Comparison of ENCODE assay signal across 20 cellular contexts in the genomic region with DNA sequence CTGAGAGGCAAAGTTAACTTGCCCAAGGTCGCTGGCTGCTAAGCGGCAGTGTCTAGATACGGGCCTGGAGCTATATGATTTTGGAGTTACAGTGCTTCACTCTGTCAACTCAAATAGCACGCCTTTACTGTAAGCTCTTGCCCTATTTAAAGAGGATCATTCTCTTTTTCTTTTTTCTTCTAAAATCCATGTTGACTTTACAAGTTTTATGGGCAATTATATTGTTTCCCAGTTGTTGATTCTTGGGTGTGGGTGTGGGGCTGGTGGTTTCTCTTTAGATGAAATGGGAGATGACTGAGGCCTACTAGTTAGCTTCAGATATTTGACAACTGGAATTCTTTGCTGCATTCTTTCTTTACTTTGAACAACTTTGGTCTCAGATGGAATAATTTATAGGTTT.
"Had no signal": no experiment of that assay in that cellular context is flagged by ENCODE, and none has a peak within 500 bp of the region (broad histone marks: within the 10 kb centered on the region; RNA-seq: fewer than 3 reads in every experiment).

No MANE protein-coding gene starts in this region.

- H3K4me1 Mint-ChIP-seq: activated naive CD8-positive, alpha-beta T cell treated with anti-CD3 and anti-CD28 coated beads, Interleukin-2, amount 50 U/mL, for 24 hours had no signal

- H3K4me3 Mint-ChIP-seq: activated CD8-positive, alpha-beta T cell treated with anti-CD3 and anti-CD28 coated beads, Interleukin-2, amount 10 ng/mL, durations not matched to agents 7 days and 5 days; activated naive CD8-positive, alpha-beta T cell treated with anti-CD3 and anti-CD28 coated beads, Interleukin-2, amount 50 U/mL, for 24 hours; T-helper 1 cell treated with Interleukin-12 subunit alpha and Interleukin-12 subunit beta and Interleukin-4 antibody, amounts not matched to agents 30 μg/mL and 1 μg/mL, for 36 hours had no signal

- ATAC-seq: activated CD4-positive, CD25-positive, alpha-beta regulatory T cell treated with anti-CD3 and anti-CD28 coated beads, Interleukin-2, amount 50 U/mL, for 24 hours; activated CD8-positive, alpha-beta T cell treated with anti-CD3 and anti-CD28 coated beads, Interleukin-2, amount 10 ng/mL, durations not matched to agents 7 days and 5 days; activated naive CD4-positive, alpha-beta T cell treated with anti-CD3 and anti-CD28 coated beads, Interleukin-2, amount 50 U/mL, for 72 hours; activated naive CD8-positive, alpha-beta T cell treated with anti-CD3 and anti-CD28 coated beads, Interleukin-2, amount 50 U/mL, for 24 hours had no signal

- H3K27me3 Mint-ChIP-seq: activated naive CD8-positive, alpha-beta T cell treated with anti-CD3 and anti-CD28 coated beads, Interleukin-2, amount 50 U/mL, for 24 hours had no signal

- H3K27ac Mint-ChIP-seq: activated CD8-positive, alpha-beta T cell treated with anti-CD3 and anti-CD28 coated beads, Interleukin-2, amount 10 ng/mL, durations not matched to agents 7 days and 5 days; activated naive CD4-positive, alpha-beta T cell treated with anti-CD3 and anti-CD28 coated beads, Interleukin-2, amount 50 U/mL, for 72 hours; activated naive CD8-positive, alpha-beta T cell treated with anti-CD3 and anti-CD28 coated beads, Interleukin-2, amount 50 U/mL, for 24 hours; T-helper 1 cell treated with Interleukin-12 subunit alpha and Interleukin-12 subunit beta and Interleukin-4 antibody, amounts not matched to agents 30 μg/mL and 1 μg/mL, for 36 hours had no signal

- DNase-seq: activated CD4-positive, alpha-beta T cell treated with anti-CD3 and anti-CD28 coated beads for 4 hours; activated CD4-positive, alpha-beta T cell treated with anti-CD3 and anti-CD28 coated beads, Interleukin-2, amount 50 U/mL, for 4 hours; activated CD8-positive, alpha-beta memory T cell treated with anti-CD3 and anti-CD28 coated beads, Interleukin-2, amount 50 U/mL, for 48 hours; activated CD8-positive, alpha-beta T cell treated with anti-CD3 and anti-CD28 coated beads, Interleukin-2, amount 10 ng/mL, durations not matched to agents 7 days and 5 days; activated effector memory CD4-positive, alpha-beta T cell treated with anti-CD3 and anti-CD28 coated beads, Interleukin-2, amount 50 U/mL, for 16 hours; activated naive CD4-positive, alpha-beta T cell treated with Interleukin-2 at 50 U/mL for 16 hours; activated naive CD8-positive, alpha-beta T cell treated with anti-CD3 and anti-CD28 coated beads, Interleukin-2, amount 50 U/mL, for 24 hours; activated T-cell treated with anti-CD3 and anti-CD28 coated beads, Interleukin-2, amount 50 U/mL, for 1 hour; amniotic stem cell; Kasumi-1; NCI-H1105 treated with DMSO at 0.1 percent for 48 hours; NCI-H1436 treated with DMSO at 0.1 percent for 48 hours; NCI-H187; NCI-H2081; NCI-H510A treated with DMSO at 0.1 percent for 48 hours; NCI-H69; SHP77 had no signal
